18 cellular contexts compared by ENCODE assay signal in genomic region chr14:91089958-91090535, GRCh38. TPM values are rescaled to one million over a fixed set of nuclear protein-coding genes. Genes with fewer than 3 reads are reported as not detected.
DNase-seq lines count a peak whose midpoint lies in the region; ATAC-seq and TF ChIP-seq lines count a peak whose summit lies in the region.
"Had no signal": no experiment of that assay in that cellular context is flagged by ENCODE, and none has a peak within 500 bp of the region (broad histone marks: within the 10 kb centered on the region; RNA-seq: fewer than 3 reads in every experiment).

No MANE protein-coding gene starts in this region.

- H3K27ac ChIP-seq in mucosa of rectum (ENCODE audit: low read depth in 2 of 2, low read length in 2 of 2) (peak overlapping the region; percentile 73 to 80), gastrocnemius medialis (no peak overlapping the region)
- H3K27ac ChIP-seq: BLaER1, KMS-11 had no signal

- DNase-seq in NCI-H2107 treated with DMSO at 0.1 percent for 48 hours (lab: John Stamatoyannopoulos, UW; ENCODE audit: unreplicated experiment) (peak; percentile 81), NCI-H2107 (lab: John Stamatoyannopoulos, UW) (no peak), NCI-H1105 (lab: John Stamatoyannopoulos, UW) (peak; percentile 69), NCI-H345 treated with DMSO at 0.1 percent for 48 hours (lab: John Stamatoyannopoulos, UW; ENCODE audit: unreplicated experiment) (peak; percentile 70), AG20443 (ENCODE audit: low spot score) (no peak), gastrocnemius medialis (no peak)
- DNase-seq: CD8-positive, alpha-beta T cell; DND-41; GOT3; NCI-H187 treated with DMSO at 0.1 percent for 48 hours; NCI-H446 treated with DMSO at 0.1 percent for 48 hours; NCI-H82 had no signal

- H3K4me3 ChIP-seq in mucosa of rectum (ENCODE audit: low read length in 2 of 2) (no peak overlapping the region), gastrocnemius medialis (no peak overlapping the region)
- H3K4me3 ChIP-seq: BLaER1, Peyer's patch had no signal

- peaks cover 33 to 36% of the 10 kb centered on the region in 2 donors for H3K4me1 ChIP-seq in mucosa of rectum (ENCODE audit: control insufficient read depth in 2 of 2, insufficient read depth in 2 of 2, low read length in 2 of 2)
- peaks cover 9 to 19% of the 10 kb centered on the region in 2 donors for H3K4me1 ChIP-seq in gastrocnemius medialis
- H3K4me1 ChIP-seq: BLaER1 had no signal

- H3K9me3 ChIP-seq in mucosa of rectum (ENCODE audit: control insufficient read depth in 2 of 2, low read length in 2 of 2) (no peaks in the 10 kb centered on the region), gastrocnemius medialis (no peaks in the 10 kb centered on the region)
- H3K9me3 ChIP-seq: BLaER1, Peyer's patch had no signal

- H3K27me3 ChIP-seq in mucosa of rectum (ENCODE audit: control insufficient read depth in 2 of 2, insufficient read depth in 2 of 2, low read length in 2 of 2) (no peaks in the 10 kb centered on the region), gastrocnemius medialis (no peaks in the 10 kb centered on the region)
- H3K27me3 ChIP-seq: BLaER1, Peyer's patch had no signal

- in situ Hi-C loops in gastrocnemius medialis (cut with MboI; ENCODE audit: low sequenced_read_pairs in 4 of 4) = no loop called here

- intact Hi-C loops in gastrocnemius medialis (cut with DNase I; ENCODE audit: low total_unique reads) = loop anchor here (5.0 kb wide), 1 partner anchor 57 kb away; no protein-coding TSS in a partner anchor

- no peak for TF ChIP-seq CTCF in gastrocnemius medialis (IDR thresholded peaks at IDR 0.05 in 4 of 5, conservative IDR thresholded peaks at IDR 0.05 in 1 of 5)

- ATAC-seq in GM19351 (IDR thresholded peaks at IDR 0.05; ENCODE audit: unreplicated experiment) = no peak
- ATAC-seq in gastrocnemius medialis = no peak
- ATAC-seq: CD8-positive, alpha-beta T cell; Right ventricle myocardium inferior had no signal

- no peak for TF ChIP-seq POLR2A in gastrocnemius medialis (IDR thresholded peaks at IDR 0.05)

- H3K9ac ChIP-seq in mucosa of rectum (ENCODE audit: low read depth in 1 of 2, low read length in 2 of 2) = no peak overlapping the region
- H3K9ac ChIP-seq: BLaER1, KMS-11 had no signal

- H3K36me3 ChIP-seq in mucosa of rectum (ENCODE audit: control insufficient read depth in 2 of 2, insufficient read depth in 2 of 2, low read length in 2 of 2) = no peaks in the 10 kb centered on the region
- no peaks in the 10 kb centered on the region for H3K36me3 ChIP-seq in gastrocnemius medialis
- H3K36me3 ChIP-seq: BLaER1, Peyer's patch had no signal

RNA-seq across cellular contexts. Expression of gene DGLUCY, which starts 23.8 kb away (rescaled TPM):
- total RNA-seq in gastrocnemius medialis = 10 to 100 TPM; 29.3 to 93.7 (median 67.8) TPM

RNA-seq across cellular contexts. Expression of gene RPS6KA5, which starts 29.6 kb away (rescaled TPM):
- total RNA-seq in gastrocnemius medialis = 10 to 100 TPM in 2 of 4 donors, 1 to 10 TPM in 2; 5.8 to 18.4 (median 9.8) TPM

Comparison
In these comparisons a context has a peak if more than half of its experiments do, and no peak if none do; other contexts are left out.
1. DNase-seq: peak in NCI-H2107 treated with DMSO at 0.1 percent for 48 hours (single experiment), NCI-H1105 (single experiment) and NCI-H345 treated with DMSO at 0.1 percent for 48 hours (single experiment); none in NCI-H2107 (single experiment), AG20443 (single experiment) and gastrocnemius medialis (0 of 2).
2. H3K27ac ChIP-seq: peak in mucosa of rectum (2 of 2); none in gastrocnemius medialis (0 of 4).